ENCODE assay signal across 1 cellular context in the genomic region with DNA sequence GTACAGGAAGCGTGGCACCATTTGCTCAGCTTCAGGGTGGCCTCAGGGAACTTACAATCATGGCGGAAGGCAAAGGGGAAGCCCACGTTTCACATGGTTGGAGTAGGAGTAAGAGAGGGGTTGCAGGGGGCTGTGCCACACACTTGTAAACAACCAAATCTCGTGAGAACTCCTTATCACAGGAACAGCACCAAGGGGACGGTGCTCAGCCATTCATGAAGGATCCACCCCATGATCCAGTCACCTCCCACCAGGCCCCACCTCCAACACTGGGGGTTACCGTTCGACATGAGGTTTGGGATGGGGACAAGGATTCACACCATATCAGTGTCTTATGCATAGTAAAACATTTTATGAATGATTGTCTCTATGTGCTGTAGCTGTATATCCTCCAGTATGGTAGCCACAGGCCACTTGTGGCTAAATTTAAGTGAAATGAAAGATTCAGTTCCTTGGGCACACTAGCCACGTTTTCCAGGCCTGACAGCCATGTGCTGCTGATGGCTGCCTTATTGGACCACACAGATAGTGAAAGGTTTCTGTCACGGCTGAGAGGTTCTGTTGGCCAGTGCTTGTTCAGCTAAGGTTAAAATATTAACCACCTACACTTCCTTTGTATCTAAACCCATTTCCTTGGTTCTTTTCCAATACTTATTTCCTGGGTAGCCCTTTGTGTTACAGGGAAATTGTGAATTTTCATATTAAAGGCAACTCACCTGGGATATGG.
TF ChIP-seq lines count a peak whose summit lies in the region.

No MANE protein-coding gene starts in this region.

TF ChIP-seq in GM12878, 131 proteins besides CTCF, POLR2A, EP300 and RAD21:
- no peak for TF ChIP-seq TBL1XR1 (IDR thresholded peaks at IDR 0.05; ENCODE audit: low read depth, low read length)
- TF ChIP-seq, protein P1, sequence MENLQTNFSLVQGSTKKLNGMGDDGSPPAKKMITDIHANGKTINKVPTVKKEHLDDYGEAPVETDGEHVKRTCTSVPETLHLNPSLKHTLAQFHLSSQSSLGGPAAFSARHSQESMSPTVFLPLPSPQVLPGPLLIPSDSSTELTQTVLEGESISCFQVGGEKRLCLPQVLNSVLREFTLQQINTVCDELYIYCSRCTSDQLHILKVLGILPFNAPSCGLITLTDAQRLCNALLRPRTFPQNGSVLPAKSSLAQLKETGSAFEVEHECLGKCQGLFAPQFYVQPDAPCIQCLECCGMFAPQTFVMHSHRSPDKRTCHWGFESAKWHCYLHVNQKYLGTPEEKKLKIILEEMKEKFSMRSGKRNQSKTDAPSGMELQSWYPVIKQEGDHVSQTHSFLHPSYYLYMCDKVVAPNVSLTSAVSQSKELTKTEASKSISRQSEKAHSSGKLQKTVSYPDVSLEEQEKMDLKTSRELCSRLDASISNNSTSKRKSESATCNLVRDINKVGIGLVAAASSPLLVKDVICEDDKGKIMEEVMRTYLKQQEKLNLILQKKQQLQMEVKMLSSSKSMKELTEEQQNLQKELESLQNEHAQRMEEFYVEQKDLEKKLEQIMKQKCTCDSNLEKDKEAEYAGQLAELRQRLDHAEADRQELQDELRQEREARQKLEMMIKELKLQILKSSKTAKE (IDR thresholded peaks at IDR 0.05; ENCODE audit: low read depth, poor library complexity, severe bottlenecking), result no peak
- no peak for TF ChIP-seq POLR2AphosphoS5 (IDR thresholded peaks at IDR 0.05; ENCODE audit: low read length)
- TF ChIP-seq MYC (IDR thresholded peaks at IDR 0.05; ENCODE audit: insufficient read depth, insufficient read length, insufficient replicate concordance, low read length, severe bottlenecking), result no peak
- TF ChIP-seq, protein P2, sequence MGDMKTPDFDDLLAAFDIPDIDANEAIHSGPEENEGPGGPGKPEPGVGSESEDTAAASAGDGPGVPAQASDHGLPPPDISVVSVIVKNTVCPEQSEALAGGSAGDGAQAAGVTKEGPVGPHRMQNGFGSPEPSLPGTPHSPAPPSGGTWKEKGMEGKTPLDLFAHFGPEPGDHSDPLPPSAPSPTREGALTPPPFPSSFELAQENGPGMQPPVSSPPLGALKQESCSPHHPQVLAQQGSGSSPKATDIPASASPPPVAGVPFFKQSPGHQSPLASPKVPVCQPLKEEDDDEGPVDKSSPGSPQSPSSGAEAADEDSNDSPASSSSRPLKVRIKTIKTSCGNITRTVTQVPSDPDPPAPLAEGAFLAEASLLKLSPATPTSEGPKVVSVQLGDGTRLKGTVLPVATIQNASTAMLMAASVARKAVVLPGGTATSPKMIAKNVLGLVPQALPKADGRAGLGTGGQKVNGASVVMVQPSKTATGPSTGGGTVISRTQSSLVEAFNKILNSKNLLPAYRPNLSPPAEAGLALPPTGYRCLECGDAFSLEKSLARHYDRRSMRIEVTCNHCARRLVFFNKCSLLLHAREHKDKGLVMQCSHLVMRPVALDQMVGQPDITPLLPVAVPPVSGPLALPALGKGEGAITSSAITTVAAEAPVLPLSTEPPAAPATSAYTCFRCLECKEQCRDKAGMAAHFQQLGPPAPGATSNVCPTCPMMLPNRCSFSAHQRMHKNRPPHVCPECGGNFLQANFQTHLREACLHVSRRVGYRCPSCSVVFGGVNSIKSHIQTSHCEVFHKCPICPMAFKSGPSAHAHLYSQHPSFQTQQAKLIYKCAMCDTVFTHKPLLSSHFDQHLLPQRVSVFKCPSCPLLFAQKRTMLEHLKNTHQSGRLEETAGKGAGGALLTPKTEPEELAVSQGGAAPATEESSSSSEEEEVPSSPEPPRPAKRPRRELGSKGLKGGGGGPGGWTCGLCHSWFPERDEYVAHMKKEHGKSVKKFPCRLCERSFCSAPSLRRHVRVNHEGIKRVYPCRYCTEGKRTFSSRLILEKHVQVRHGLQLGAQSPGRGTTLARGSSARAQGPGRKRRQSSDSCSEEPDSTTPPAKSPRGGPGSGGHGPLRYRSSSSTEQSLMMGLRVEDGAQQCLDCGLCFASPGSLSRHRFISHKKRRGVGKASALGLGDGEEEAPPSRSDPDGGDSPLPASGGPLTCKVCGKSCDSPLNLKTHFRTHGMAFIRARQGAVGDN (IDR thresholded peaks at IDR 0.05), result no peak
- TF ChIP-seq STAT1 (conservative IDR thresholded peaks at IDR 0.05), result no peak
- no peak for TF ChIP-seq SMAD5 (IDR thresholded peaks at IDR 0.05; ENCODE audit: low read depth)
- no peak for TF ChIP-seq USF2 (IDR thresholded peaks at IDR 0.05; ENCODE audit: borderline replicate concordance, low read depth, low read length)
- TF ChIP-seq HDAC6 (IDR thresholded peaks at IDR 0.05; ENCODE audit: unreplicated experiment), result no peak
- TF ChIP-seq HCFC1 (IDR thresholded peaks at IDR 0.05; ENCODE audit: low read length), result no peak
- TF ChIP-seq STAT3 (IDR thresholded peaks at IDR 0.05; ENCODE audit: low read depth, low read length), result no peak
- no peak for TF ChIP-seq RELB (IDR thresholded peaks at IDR 0.05; ENCODE audit: low read depth)
- no peak for TF ChIP-seq MXI1 (IDR thresholded peaks at IDR 0.05; ENCODE audit: low read depth, low read length)
- TF ChIP-seq FOS (IDR thresholded peaks at IDR 0.05; ENCODE audit: borderline replicate concordance, extremely low read depth, insufficient read length), result no peak
- no peak for TF ChIP-seq ZNF24 (IDR thresholded peaks at IDR 0.05)
